Comparison of ENCODE assay signal across 8 cellular contexts in the genomic region with DNA sequence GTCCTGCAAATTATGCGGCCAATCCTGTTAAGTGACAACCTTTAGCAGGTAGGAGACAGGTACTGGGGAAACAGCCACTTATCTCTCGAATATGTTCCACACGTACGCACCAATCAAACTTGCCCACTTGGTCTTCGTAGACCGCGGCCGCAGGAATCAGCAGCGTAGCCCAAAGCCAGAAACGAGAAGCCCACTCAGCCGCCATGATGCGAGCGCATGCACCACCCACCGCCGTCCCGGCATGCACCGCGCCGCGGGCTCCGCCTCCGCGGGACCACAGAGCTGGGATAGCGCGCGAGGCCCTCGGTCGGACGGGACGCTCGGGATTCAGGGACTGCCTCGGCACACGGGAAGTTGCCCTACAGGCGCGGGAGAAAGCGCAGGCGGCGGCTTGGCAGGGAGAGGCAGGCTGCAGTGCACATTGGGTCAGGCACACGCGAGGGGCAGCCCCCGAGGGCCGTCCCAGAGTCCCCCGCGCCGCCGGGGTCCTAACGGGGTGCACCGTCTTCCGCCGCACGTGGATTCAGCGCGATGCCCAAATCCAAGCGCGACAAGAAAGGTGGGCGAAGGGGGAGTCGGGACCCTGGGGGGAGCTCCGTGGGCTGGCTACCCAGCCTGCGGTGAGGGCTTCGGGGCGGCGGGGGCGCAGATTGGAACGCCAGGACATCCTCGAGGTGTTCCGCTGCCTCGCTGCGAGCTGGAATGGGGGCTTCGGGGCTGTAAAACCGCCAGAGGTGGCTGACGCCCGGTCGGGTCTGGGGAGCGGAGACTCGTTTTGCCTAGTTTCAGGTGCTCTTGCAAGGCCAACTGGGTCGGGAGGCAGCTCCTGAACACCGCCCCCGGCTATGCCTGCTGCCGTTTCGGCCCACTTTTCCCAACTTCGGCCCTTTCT. TPM values are rescaled to one million over a fixed set of nuclear protein-coding genes. Genes with fewer than 3 reads are reported as not detected.
DNase-seq lines count a peak whose midpoint lies in the region; ATAC-seq and TF ChIP-seq lines count a peak whose summit lies in the region.

A gene (minus strand): TSS at position 220 of the 892 bp plus-strand sequence. CDS start 15 bp downstream, at position 205.
A gene (plus strand): TSS at position 501 of the 892 bp plus-strand sequence. CDS start 31 bp downstream, at position 532.

- no peaks in the 10 kb centered on the region for H3K27me3 ChIP-seq in ectodermal cell (ENCODE audit: control insufficient read depth, insufficient read depth, low read length, poor library complexity, severe bottlenecking)
- H3K27me3 ChIP-seq in lower lobe of right lung (ENCODE audit: low read depth) = no peaks in the 10 kb centered on the region

- peak; percentile 63 to 93 (median 82) for DNase-seq in C1 segment of cervical spinal cord (lab: John Stamatoyannopoulos, UW)
- peak; percentile 93 for DNase-seq in GM19240 (ENCODE audit: insufficient read length, low spot score)
- peak; percentile 96 for DNase-seq in NCI-H82 (lab: John Stamatoyannopoulos, UW)
- DNase-seq in activated CD8-positive, alpha-beta T cell treated with anti-CD3 and anti-CD28 coated beads, Interleukin-2, amount 10 ng/mL, durations not matched to agents 7 days and 5 days = peak; percentile 92
- peak; percentile 92 for DNase-seq in lower lobe of right lung
- peak; percentile 51 to 92 (median 64) for DNase-seq in stimulated activated CD4-positive, alpha-beta T cell treated with anti-CD3 and anti-CD28 coated beads, TNF-alpha, amount 100 ng/mL, for 1 hour (ENCODE audit: low read depth in 3 of 3, low spot score in 1 of 3)

- 0% methylated on average over 81 of the region's 81 CpGs for WGBS in ectodermal cell, 2 experiments

- CTCF ChIA-PET in activated CD8-positive, alpha-beta T cell treated with anti-CD3 and anti-CD28 coated beads, Interleukin-2, amount 10 ng/mL, durations not matched to agents 7 days and 5 days (lab: Charles Lee) = interaction anchor here (0.9 to 1.7 kb wide), 11 partner anchors 10 to 411 kb away, joined by 3 to 10 read pairs (median 4); no protein-coding TSS in a partner anchor

- H3K4me1 ChIP-seq in ectodermal cell (ENCODE audit: control insufficient read depth, insufficient read depth, low read length) = peaks cover 18% of the 10 kb centered on the region
- H3K4me1 ChIP-seq in lower lobe of right lung = peaks cover 46% of the 10 kb centered on the region

- H3K4me3 ChIP-seq in ectodermal cell (ENCODE audit: insufficient read depth, low read depth, low read length) = peak within 1 kb of the TSS; percentile 94
- peak within 1 kb of the TSS; percentile 96 for H3K4me3 ChIP-seq in lower lobe of right lung

- POLR2A ChIA-PET in activated CD8-positive, alpha-beta T cell treated with anti-CD3 and anti-CD28 coated beads, Interleukin-2, amount 10 ng/mL, durations not matched to agents 7 days and 5 days (lab: Charles Lee) = interaction anchor here (0.6 to 1.7 kb wide), 15 partner anchors 9 to 378 kb away, joined by 3 to 6 read pairs (median 3); a partner anchor contains a TSS

- peaks cover 5% of the 10 kb centered on the region for H3K36me3 Mint-ChIP-seq in activated CD8-positive, alpha-beta T cell treated with anti-CD3 and anti-CD28 coated beads, Interleukin-2, amount 10 ng/mL, durations not matched to agents 7 days and 5 days (ENCODE audit: low read depth)

- intact Hi-C loops in lower lobe of right lung (cut with DNase I) = no loop called here

- peaks cover 22% of the 10 kb centered on the region for H3K4me1 Mint-ChIP-seq in activated CD8-positive, alpha-beta T cell treated with anti-CD3 and anti-CD28 coated beads, Interleukin-2, amount 10 ng/mL, durations not matched to agents 7 days and 5 days (ENCODE audit: low read depth)

- TF ChIP-seq CTCF in lower lobe of right lung (IDR thresholded peaks at IDR 0.05) = no peak

- peak within 1 kb of the TSS; percentile 97 for H3K4me3 Mint-ChIP-seq in activated CD8-positive, alpha-beta T cell treated with anti-CD3 and anti-CD28 coated beads, Interleukin-2, amount 10 ng/mL, durations not matched to agents 7 days and 5 days

- H3K27me3 Mint-ChIP-seq in activated CD8-positive, alpha-beta T cell treated with anti-CD3 and anti-CD28 coated beads, Interleukin-2, amount 10 ng/mL, durations not matched to agents 7 days and 5 days (ENCODE audit: low read depth) = no peaks in the 10 kb centered on the region

- ATAC-seq in HG03460 (IDR thresholded peaks at IDR 0.05; ENCODE audit: unreplicated experiment) = peak; percentile 82
- ATAC-seq in activated CD8-positive, alpha-beta T cell treated with anti-CD3 and anti-CD28 coated beads, Interleukin-2, amount 10 ng/mL, durations not matched to agents 7 days and 5 days = peak; percentile 94
- ATAC-seq in lower lobe of right lung = peak; percentile 97 to 99

- peaks cover 11% of the 10 kb centered on the region for H3K36me3 ChIP-seq in ectodermal cell (ENCODE audit: control insufficient read depth, insufficient read depth, low read length)
- H3K36me3 ChIP-seq in lower lobe of right lung = peaks cover 16% of the 10 kb centered on the region

- peak within 1 kb of the TSS; percentile 98 for H3K27ac Mint-ChIP-seq in activated CD8-positive, alpha-beta T cell treated with anti-CD3 and anti-CD28 coated beads, Interleukin-2, amount 10 ng/mL, durations not matched to agents 7 days and 5 days

- H3K27ac ChIP-seq in ectodermal cell (ENCODE audit: insufficient read depth, low read depth, low read length, poor library complexity, severe bottlenecking) (peak within 1 kb of the TSS; percentile 97), lower lobe of right lung (peak within 1 kb of the TSS; percentile 98)

- no peaks in the 10 kb centered on the region for H3K9me3 Mint-ChIP-seq in activated CD8-positive, alpha-beta T cell treated with anti-CD3 and anti-CD28 coated beads, Interleukin-2, amount 10 ng/mL, durations not matched to agents 7 days and 5 days (ENCODE audit: insufficient read depth)

- H3K9me3 ChIP-seq in ectodermal cell (ENCODE audit: control insufficient read depth, low read length) = no peaks in the 10 kb centered on the region
- H3K9me3 ChIP-seq in lower lobe of right lung = no peaks in the 10 kb centered on the region

RNA-seq across cellular contexts. Expression of the first gene that starts in this region (rescaled TPM):
- 10 to 100 TPM; 36.6 to 38.9 TPM for total RNA-seq in activated CD8-positive, alpha-beta T cell treated with anti-CD3 and anti-CD28 coated beads, Interleukin-2, amount 10 ng/mL, durations not matched to agents 7 days and 5 days
- 43.2 TPM for polyA plus RNA-seq in ectodermal cell (2013, experiment 1 of 4)
- polyA plus RNA-seq in ectodermal cell (2013, experiment 2 of 4) = 45.2 TPM
- 37.6 TPM for polyA plus RNA-seq in ectodermal cell (2013, experiment 3 of 4)
- 37.6 TPM for polyA plus RNA-seq in ectodermal cell (2013, experiment 4 of 4)
- total RNA-seq in lower lobe of right lung = 39.2 TPM

RNA-seq across cellular contexts. Expression of the second gene that starts in this region (rescaled TPM):
- total RNA-seq in activated CD8-positive, alpha-beta T cell treated with anti-CD3 and anti-CD28 coated beads, Interleukin-2, amount 10 ng/mL, durations not matched to agents 7 days and 5 days = 10 to 100 TPM; 43.5 to 44.4 TPM
- 41.8 TPM for polyA plus RNA-seq in ectodermal cell (2013, experiment 1 of 4)
- 43.0 TPM for polyA plus RNA-seq in ectodermal cell (2013, experiment 2 of 4)
- polyA plus RNA-seq in ectodermal cell (2013, experiment 3 of 4) = 29.5 TPM
- polyA plus RNA-seq in ectodermal cell (2013, experiment 4 of 4) = 30.6 TPM
- total RNA-seq in lower lobe of right lung = 16.4 TPM

Comparison
In these comparisons a context has a peak if more than half of its experiments do, and no peak if none do; other contexts are left out.
1. Peak in every context shown above with its lines: DNase-seq, ATAC-seq, H3K4me3 ChIP-seq and H3K27ac ChIP-seq.